ENCODE assay signal across 12 cellular contexts in genomic region chr4:157804986-157805385, GRCh38.
DNase-seq lines count a peak whose midpoint lies in the region; TF ChIP-seq lines count a peak whose summit lies in the region.
"Had no signal": no experiment of that assay in that cellular context is flagged by ENCODE, and none has a peak within 500 bp of the region (broad histone marks: within the 10 kb centered on the region; RNA-seq: fewer than 3 reads in every experiment).

No MANE protein-coding gene starts in this region.

- TF ChIP-seq EP300 in ovary (IDR thresholded peaks at IDR 0.05) = no peak

- H3K4me3 ChIP-seq in adipocyte (ENCODE audit: low read length) = no peak overlapping the region
- H3K4me3 ChIP-seq in uterus = no peak overlapping the region
- no peak overlapping the region for H3K4me3 ChIP-seq in ovary
- H3K4me3 ChIP-seq: K562, lung had no signal

- peak; percentile 10 for DNase-seq in SIG-M5 treated with dmso at 0.1 percent for 504 hours (lab: John Stamatoyannopoulos, UW; ENCODE audit: unreplicated experiment)
- no peak for DNase-seq in SIG-M5 (lab: John Stamatoyannopoulos, UW)
- DNase-seq in adipocyte (ENCODE audit: low read depth) = peak; percentile 20
- DNase-seq in iPS DF 19.7 (ENCODE audit: low read depth, low spot score) = peak; percentile 7
- no peak for DNase-seq in uterus
- no peak for DNase-seq in T-helper 2 cell treated with Interferon-gamma antibody and Interleukin-4, amounts not matched to agents 5 μg/mL and 100 μg/mL, for 36 hours (ENCODE audit: low spot score)
- DNase-seq in activated effector memory CD4-positive, alpha-beta T cell treated with anti-CD3 and anti-CD28 coated beads, Interleukin-2, amount 50 U/mL, for 16 hours = no peak
- DNase-seq in ovary = no peak
- DNase-seq: effector CD4-positive, alpha-beta T cell; RPMI8226 had no signal

- no peaks in the 10 kb centered on the region for H3K4me1 ChIP-seq in adipocyte (ENCODE audit: control insufficient read depth, insufficient read depth, low read length)
- peaks cover 0 to 6% of the 10 kb centered on the region in 2 donors for H3K4me1 ChIP-seq in uterus
- H3K4me1 ChIP-seq in ovary (ENCODE audit: insufficient read depth) = peaks cover 2% of the 10 kb centered on the region

- intact Hi-C loops in uterus (cut with DNase I; ENCODE audit: low total_unique reads) = no loop called here
- intact Hi-C loops in ovary (cut with DNase I) = no loop called here

- no peaks in the 10 kb centered on the region for H3K36me3 ChIP-seq in adipocyte (ENCODE audit: control insufficient read depth, insufficient read depth, low read length, severe bottlenecking)
- no peaks in the 10 kb centered on the region for H3K36me3 ChIP-seq in uterus
- H3K36me3 ChIP-seq in ovary = no peaks in the 10 kb centered on the region

- H3K27ac Mint-ChIP-seq in T-helper 2 cell treated with Interferon-gamma antibody and Interleukin-4, amounts not matched to agents 5 μg/mL and 100 μg/mL, for 36 hours = no peak overlapping the region

- no peaks in the 10 kb centered on the region for H3K27me3 Mint-ChIP-seq in T-helper 2 cell treated with Interferon-gamma antibody and Interleukin-4, amounts not matched to agents 5 μg/mL and 100 μg/mL, for 36 hours (ENCODE audit: low read depth)

- H3K27ac ChIP-seq in uterus (peak overlapping the region; percentile 72 to 83), ovary (no peak overlapping the region)

- TF ChIP-seq CTCF in uterus (IDR thresholded peaks at IDR 0.05) (peak in 3 of 4 experiments; percentile 22 to 49 (median 26)), ovary (IDR thresholded peaks at IDR 0.05) (no peak)

- H3K36me3 Mint-ChIP-seq in T-helper 2 cell treated with Interferon-gamma antibody and Interleukin-4, amounts not matched to agents 5 μg/mL and 100 μg/mL, for 36 hours (ENCODE audit: low read depth) = no peaks in the 10 kb centered on the region

- no peaks in the 10 kb centered on the region for H3K4me1 Mint-ChIP-seq in T-helper 2 cell treated with Interferon-gamma antibody and Interleukin-4, amounts not matched to agents 5 μg/mL and 100 μg/mL, for 36 hours (ENCODE audit: low read depth)

- H3K9me3 ChIP-seq in adipocyte (ENCODE audit: control insufficient read depth, low read length) (no peaks in the 10 kb centered on the region), uterus (no peaks in the 10 kb centered on the region), ovary (no peaks in the 10 kb centered on the region)

- H3K9ac ChIP-seq in adipocyte (ENCODE audit: low read length) = no peak overlapping the region

- H3K4me3 Mint-ChIP-seq in T-helper 2 cell treated with Interferon-gamma antibody and Interleukin-4, amounts not matched to agents 5 μg/mL and 100 μg/mL, for 36 hours = no peak overlapping the region

- TF ChIP-seq POLR2A in uterus (IDR thresholded peaks at IDR 0.05) = no peak
- TF ChIP-seq POLR2A in ovary (IDR thresholded peaks at IDR 0.05) = no peak

- H3K27me3 ChIP-seq in adipocyte (replicated peaks; ENCODE audit: control insufficient read depth, insufficient read depth, low read length) = no peaks in the 10 kb centered on the region
- H3K27me3 ChIP-seq in uterus = no peaks in the 10 kb centered on the region
- no peaks in the 10 kb centered on the region for H3K27me3 ChIP-seq in ovary

- H3K9me3 Mint-ChIP-seq in T-helper 2 cell treated with Interferon-gamma antibody and Interleukin-4, amounts not matched to agents 5 μg/mL and 100 μg/mL, for 36 hours = peaks cover 5% of the 10 kb centered on the region

Comparison
In these comparisons a context has a peak if more than half of its experiments do, and no peak if none do; other contexts are left out.
1. DNase-seq: peak in SIG-M5 treated with dmso at 0.1 percent for 504 hours (single experiment), adipocyte (single experiment) and iPS DF 19.7 (single experiment); none in SIG-M5 (single experiment), uterus (0 of 2), T-helper 2 cell treated with Interferon-gamma antibody and Interleukin-4, amounts not matched to agents 5 μg/mL and 100 μg/mL, for 36 hours (single experiment), activated effector memory CD4-positive, alpha-beta T cell treated with anti-CD3 and anti-CD28 coated beads, Interleukin-2, amount 50 U/mL, for 16 hours (single experiment) and ovary (0 of 5).
2. H3K27ac ChIP-seq: peak in uterus (2 of 2); none in ovary (0 of 2).
3. CTCF ChIP-seq: peak in uterus (3 of 4); none in ovary (0 of 3).